In the genomic region with DNA sequence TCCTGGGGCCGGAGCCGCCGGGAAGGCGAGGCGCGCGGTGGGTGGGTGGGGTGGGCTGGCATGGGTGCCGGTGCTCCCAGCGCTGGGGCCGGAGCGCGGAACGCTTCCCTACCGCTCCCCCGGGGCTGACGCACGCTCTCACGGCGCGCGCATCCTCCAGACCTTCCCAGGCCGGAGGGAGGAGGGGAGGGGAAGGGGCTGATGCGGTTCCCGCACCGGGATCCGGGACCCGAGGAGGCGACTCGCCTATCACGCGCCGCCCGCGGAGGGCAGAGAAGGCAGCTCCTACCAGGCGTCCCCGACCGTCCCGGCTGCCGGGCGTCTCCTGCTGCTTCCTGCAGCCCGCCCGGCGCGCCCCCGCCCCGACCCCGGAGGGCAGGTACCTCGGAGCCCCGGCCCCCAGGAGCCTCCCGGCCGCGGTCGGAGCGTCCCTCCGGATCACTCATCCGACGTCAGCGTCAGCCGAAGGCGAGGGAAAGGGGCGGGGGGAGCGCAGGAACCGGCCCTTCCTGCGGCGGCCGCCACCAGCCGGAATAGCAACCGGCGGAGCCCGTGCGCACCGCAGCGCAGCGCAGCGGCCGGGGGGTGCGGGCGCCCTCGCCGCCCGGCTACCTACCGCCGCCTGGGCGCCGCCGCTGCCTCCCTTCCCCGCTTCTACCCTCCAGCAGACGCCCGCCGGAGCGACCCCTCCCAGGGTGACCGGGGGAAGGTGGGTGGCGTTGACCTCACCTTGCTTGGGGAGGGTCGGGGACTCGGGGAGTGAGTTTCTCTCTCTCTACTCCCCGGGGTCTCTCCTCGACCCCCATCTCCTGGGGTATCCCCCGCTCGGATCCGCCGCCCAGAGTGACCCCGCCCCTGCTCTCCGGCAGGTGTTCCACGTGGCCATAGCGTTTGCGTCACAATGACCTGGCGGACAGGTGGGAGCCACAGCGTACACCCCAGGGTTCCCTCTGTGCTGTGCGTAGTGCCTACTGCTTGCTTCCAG, we compare ENCODE assay signal across 1 cellular context.
TF ChIP-seq lines count a peak whose summit lies in the region.

A gene (minus strand): TSS at position 457 of the 985 bp plus-strand sequence. CDS start 26,241 bp downstream, outside the sequence.

TF ChIP-seq in K562, 482 proteins besides CTCF, POLR2A, EP300 and RAD21 (continued from another document and continues in another):
- TF ChIP-seq, protein P1, sequence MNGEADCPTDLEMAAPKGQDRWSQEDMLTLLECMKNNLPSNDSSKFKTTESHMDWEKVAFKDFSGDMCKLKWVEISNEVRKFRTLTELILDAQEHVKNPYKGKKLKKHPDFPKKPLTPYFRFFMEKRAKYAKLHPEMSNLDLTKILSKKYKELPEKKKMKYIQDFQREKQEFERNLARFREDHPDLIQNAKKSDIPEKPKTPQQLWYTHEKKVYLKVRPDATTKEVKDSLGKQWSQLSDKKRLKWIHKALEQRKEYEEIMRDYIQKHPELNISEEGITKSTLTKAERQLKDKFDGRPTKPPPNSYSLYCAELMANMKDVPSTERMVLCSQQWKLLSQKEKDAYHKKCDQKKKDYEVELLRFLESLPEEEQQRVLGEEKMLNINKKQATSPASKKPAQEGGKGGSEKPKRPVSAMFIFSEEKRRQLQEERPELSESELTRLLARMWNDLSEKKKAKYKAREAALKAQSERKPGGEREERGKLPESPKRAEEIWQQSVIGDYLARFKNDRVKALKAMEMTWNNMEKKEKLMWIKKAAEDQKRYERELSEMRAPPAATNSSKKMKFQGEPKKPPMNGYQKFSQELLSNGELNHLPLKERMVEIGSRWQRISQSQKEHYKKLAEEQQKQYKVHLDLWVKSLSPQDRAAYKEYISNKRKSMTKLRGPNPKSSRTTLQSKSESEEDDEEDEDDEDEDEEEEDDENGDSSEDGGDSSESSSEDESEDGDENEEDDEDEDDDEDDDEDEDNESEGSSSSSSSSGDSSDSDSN (IDR thresholded peaks at IDR 0.05; ENCODE audit: borderline replicate concordance in 1 of 2, low read depth in 2 of 2, low read length in 2 of 2) = peak; percentile 80 to 93; a peak in 3 of 4 replicates
- TF ChIP-seq CHCHD3 (CRISPR knock-in tag; IDR thresholded peaks at IDR 0.05) (no peak), ZNF24 (IDR thresholded peaks at IDR 0.05) (peak; percentile 92), HEY1 (CRISPR knock-in tag; IDR thresholded peaks at IDR 0.05; ENCODE audit: borderline replicate concordance) (no peak), TAF1 (IDR thresholded peaks at IDR 0.05; ENCODE audit: control insufficient read depth, extremely low read depth, insufficient read depth, low read length, severe bottlenecking) (no peak), LEF1 (IDR thresholded peaks at IDR 0.05) (no peak), TOE1 (IDR thresholded peaks at IDR 0.05; ENCODE audit: borderline replicate concordance) (no peak), TOE1 (CRISPR knock-in tag; IDR thresholded peaks at IDR 0.05; ENCODE audit: borderline replicate concordance, low read depth) (no peak), KDM1A (IDR thresholded peaks at IDR 0.05) (no peak), GTF2A2 (tag; IDR thresholded peaks at IDR 0.05) (0 out of 2 replicates have a peak, but pooled peaks have one; percentile 27), SIX5 (IDR thresholded peaks at IDR 0.05; ENCODE audit: borderline replicate concordance in 1 of 2, insufficient read depth in 1 of 2, low read depth in 1 of 2, low read length in 2 of 2) (no peak), ZNF165 (CRISPR knock-in tag; IDR thresholded peaks at IDR 0.05; ENCODE audit: borderline replicate concordance) (no peak), ZNF384 (IDR thresholded peaks at IDR 0.05; ENCODE audit: low read depth, low read length) (no peak), L3MBTL2 (IDR thresholded peaks at IDR 0.05) (peak; percentile 65), NELFE (IDR thresholded peaks at IDR 0.05; ENCODE audit: insufficient read depth, insufficient read length) (no peak), POLR2AphosphoS2 (IDR thresholded peaks at IDR 0.05; ENCODE audit: low read length) (no peak), FOXP1 (CRISPR knock-in tag; IDR thresholded peaks at IDR 0.05) (no peak), HLTF (IDR thresholded peaks at IDR 0.05) (no peak), NFIX (CRISPR knock-in tag; IDR thresholded peaks at IDR 0.05; ENCODE audit: low read depth) (no peak), ASH1L (IDR thresholded peaks at IDR 0.05; ENCODE audit: borderline replicate concordance, low read depth, partially characterized antibody) (no peak), ARID1B (IDR thresholded peaks at IDR 0.05) (no peak), ZNF57 (CRISPR knock-in tag; IDR thresholded peaks at IDR 0.05) (no peak), NR2C1 (IDR thresholded peaks at IDR 0.05) (no peak), NR2C1 (tag; IDR thresholded peaks at IDR 0.05) (no peak), ZFX (CRISPR knock-in tag; IDR thresholded peaks at IDR 0.05) (peak; percentile 78), ETV6 (IDR thresholded peaks at IDR 0.05; ENCODE audit: borderline replicate concordance in 1 of 2, low read depth in 2 of 2, low read length in 1 of 2) (no peak), ETV6 (CRISPR knock-in tag; IDR thresholded peaks at IDR 0.05; ENCODE audit: borderline replicate concordance) (no peak), POLR3A (IDR thresholded peaks at IDR 0.05; ENCODE audit: borderline replicate concordance, extremely low read depth, insufficient read depth, insufficient read length) (no peak), ZNF695 (CRISPR knock-in tag; IDR thresholded peaks at IDR 0.05) (no peak), LCOR (CRISPR knock-in tag; IDR thresholded peaks at IDR 0.05) (no peak), RNF2 (IDR thresholded peaks at IDR 0.05) (peak; percentile 35; the same call in 1 of the 2 replicates), ESRRA (IDR thresholded peaks at IDR 0.05; ENCODE audit: borderline replicate concordance, low read depth) (peak; percentile 42; the same call in 1 of the 2 replicates), DPF2 (IDR thresholded peaks at IDR 0.05) (no peak), POU5F1 (IDR thresholded peaks at IDR 0.05; ENCODE audit: borderline replicate concordance, low read depth, low read length, partially characterized antibody) (no peak)
- TF ChIP-seq, protein P2, sequence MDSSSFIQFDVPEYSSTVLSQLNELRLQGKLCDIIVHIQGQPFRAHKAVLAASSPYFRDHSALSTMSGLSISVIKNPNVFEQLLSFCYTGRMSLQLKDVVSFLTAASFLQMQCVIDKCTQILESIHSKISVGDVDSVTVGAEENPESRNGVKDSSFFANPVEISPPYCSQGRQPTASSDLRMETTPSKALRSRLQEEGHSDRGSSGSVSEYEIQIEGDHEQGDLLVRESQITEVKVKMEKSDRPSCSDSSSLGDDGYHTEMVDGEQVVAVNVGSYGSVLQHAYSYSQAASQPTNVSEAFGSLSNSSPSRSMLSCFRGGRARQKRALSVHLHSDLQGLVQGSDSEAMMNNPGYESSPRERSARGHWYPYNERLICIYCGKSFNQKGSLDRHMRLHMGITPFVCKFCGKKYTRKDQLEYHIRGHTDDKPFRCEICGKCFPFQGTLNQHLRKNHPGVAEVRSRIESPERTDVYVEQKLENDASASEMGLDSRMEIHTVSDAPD (CRISPR knock-in tag; IDR thresholded peaks at IDR 0.05) = no peak
- TF ChIP-seq, protein P3, sequence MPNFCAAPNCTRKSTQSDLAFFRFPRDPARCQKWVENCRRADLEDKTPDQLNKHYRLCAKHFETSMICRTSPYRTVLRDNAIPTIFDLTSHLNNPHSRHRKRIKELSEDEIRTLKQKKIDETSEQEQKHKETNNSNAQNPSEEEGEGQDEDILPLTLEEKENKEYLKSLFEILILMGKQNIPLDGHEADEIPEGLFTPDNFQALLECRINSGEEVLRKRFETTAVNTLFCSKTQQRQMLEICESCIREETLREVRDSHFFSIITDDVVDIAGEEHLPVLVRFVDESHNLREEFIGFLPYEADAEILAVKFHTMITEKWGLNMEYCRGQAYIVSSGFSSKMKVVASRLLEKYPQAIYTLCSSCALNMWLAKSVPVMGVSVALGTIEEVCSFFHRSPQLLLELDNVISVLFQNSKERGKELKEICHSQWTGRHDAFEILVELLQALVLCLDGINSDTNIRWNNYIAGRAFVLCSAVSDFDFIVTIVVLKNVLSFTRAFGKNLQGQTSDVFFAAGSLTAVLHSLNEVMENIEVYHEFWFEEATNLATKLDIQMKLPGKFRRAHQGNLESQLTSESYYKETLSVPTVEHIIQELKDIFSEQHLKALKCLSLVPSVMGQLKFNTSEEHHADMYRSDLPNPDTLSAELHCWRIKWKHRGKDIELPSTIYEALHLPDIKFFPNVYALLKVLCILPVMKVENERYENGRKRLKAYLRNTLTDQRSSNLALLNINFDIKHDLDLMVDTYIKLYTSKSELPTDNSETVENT (CRISPR knock-in tag; IDR thresholded peaks at IDR 0.05) = no peak
- TF ChIP-seq, protein P4, sequence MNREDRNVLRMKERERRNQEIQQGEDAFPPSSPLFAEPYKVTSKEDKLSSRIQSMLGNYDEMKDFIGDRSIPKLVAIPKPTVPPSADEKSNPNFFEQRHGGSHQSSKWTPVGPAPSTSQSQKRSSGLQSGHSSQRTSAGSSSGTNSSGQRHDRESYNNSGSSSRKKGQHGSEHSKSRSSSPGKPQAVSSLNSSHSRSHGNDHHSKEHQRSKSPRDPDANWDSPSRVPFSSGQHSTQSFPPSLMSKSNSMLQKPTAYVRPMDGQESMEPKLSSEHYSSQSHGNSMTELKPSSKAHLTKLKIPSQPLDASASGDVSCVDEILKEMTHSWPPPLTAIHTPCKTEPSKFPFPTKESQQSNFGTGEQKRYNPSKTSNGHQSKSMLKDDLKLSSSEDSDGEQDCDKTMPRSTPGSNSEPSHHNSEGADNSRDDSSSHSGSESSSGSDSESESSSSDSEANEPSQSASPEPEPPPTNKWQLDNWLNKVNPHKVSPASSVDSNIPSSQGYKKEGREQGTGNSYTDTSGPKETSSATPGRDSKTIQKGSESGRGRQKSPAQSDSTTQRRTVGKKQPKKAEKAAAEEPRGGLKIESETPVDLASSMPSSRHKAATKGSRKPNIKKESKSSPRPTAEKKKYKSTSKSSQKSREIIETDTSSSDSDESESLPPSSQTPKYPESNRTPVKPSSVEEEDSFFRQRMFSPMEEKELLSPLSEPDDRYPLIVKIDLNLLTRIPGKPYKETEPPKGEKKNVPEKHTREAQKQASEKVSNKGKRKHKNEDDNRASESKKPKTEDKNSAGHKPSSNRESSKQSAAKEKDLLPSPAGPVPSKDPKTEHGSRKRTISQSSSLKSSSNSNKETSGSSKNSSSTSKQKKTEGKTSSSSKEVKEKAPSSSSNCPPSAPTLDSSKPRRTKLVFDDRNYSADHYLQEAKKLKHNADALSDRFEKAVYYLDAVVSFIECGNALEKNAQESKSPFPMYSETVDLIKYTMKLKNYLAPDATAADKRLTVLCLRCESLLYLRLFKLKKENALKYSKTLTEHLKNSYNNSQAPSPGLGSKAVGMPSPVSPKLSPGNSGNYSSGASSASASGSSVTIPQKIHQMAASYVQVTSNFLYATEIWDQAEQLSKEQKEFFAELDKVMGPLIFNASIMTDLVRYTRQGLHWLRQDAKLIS (CRISPR knock-in tag; IDR thresholded peaks at IDR 0.05) = peak; percentile 34; the same call in 1 of the 2 replicates
- TF ChIP-seq, protein P5, sequence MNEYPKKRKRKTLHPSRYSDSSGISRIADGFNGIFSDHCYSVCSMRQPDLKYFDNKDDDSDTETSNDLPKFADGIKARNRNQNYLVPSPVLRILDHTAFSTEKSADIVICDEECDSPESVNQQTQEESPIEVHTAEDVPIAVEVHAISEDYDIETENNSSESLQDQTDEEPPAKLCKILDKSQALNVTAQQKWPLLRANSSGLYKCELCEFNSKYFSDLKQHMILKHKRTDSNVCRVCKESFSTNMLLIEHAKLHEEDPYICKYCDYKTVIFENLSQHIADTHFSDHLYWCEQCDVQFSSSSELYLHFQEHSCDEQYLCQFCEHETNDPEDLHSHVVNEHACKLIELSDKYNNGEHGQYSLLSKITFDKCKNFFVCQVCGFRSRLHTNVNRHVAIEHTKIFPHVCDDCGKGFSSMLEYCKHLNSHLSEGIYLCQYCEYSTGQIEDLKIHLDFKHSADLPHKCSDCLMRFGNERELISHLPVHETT (CRISPR knock-in tag; conservative IDR thresholded peaks at IDR 0.05 in 1 of 2, IDR thresholded peaks at IDR 0.05 in 1 of 2) = peak in 1 of 2 experiments; percentile 69; a peak in 1 of 4 replicates
- TF ChIP-seq, protein P6, sequence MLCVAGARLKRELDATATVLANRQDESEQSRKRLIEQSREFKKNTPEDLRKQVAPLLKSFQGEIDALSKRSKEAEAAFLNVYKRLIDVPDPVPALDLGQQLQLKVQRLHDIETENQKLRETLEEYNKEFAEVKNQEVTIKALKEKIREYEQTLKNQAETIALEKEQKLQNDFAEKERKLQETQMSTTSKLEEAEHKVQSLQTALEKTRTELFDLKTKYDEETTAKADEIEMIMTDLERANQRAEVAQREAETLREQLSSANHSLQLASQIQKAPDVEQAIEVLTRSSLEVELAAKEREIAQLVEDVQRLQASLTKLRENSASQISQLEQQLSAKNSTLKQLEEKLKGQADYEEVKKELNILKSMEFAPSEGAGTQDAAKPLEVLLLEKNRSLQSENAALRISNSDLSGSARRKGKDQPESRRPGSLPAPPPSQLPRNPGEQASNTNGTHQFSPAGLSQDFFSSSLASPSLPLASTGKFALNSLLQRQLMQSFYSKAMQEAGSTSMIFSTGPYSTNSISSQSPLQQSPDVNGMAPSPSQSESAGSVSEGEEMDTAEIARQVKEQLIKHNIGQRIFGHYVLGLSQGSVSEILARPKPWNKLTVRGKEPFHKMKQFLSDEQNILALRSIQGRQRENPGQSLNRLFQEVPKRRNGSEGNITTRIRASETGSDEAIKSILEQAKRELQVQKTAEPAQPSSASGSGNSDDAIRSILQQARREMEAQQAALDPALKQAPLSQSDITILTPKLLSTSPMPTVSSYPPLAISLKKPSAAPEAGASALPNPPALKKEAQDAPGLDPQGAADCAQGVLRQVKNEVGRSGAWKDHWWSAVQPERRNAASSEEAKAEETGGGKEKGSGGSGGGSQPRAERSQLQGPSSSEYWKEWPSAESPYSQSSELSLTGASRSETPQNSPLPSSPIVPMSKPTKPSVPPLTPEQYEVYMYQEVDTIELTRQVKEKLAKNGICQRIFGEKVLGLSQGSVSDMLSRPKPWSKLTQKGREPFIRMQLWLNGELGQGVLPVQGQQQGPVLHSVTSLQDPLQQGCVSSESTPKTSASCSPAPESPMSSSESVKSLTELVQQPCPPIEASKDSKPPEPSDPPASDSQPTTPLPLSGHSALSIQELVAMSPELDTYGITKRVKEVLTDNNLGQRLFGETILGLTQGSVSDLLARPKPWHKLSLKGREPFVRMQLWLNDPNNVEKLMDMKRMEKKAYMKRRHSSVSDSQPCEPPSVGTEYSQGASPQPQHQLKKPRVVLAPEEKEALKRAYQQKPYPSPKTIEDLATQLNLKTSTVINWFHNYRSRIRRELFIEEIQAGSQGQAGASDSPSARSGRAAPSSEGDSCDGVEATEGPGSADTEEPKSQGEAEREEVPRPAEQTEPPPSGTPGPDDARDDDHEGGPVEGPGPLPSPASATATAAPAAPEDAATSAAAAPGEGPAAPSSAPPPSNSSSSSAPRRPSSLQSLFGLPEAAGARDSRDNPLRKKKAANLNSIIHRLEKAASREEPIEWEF (CRISPR knock-in tag; IDR thresholded peaks at IDR 0.05) = no peak
- TF ChIP-seq, protein P7, sequence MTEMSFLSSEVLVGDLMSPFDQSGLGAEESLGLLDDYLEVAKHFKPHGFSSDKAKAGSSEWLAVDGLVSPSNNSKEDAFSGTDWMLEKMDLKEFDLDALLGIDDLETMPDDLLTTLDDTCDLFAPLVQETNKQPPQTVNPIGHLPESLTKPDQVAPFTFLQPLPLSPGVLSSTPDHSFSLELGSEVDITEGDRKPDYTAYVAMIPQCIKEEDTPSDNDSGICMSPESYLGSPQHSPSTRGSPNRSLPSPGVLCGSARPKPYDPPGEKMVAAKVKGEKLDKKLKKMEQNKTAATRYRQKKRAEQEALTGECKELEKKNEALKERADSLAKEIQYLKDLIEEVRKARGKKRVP (CRISPR knock-in tag; IDR thresholded peaks at IDR 0.05) = no peak
